Comparison of ENCODE assay signal across 9 cellular contexts in genomic region chr12:116861331-116861730, GRCh38. TPM values are rescaled to one million over a fixed set of nuclear protein-coding genes. Genes with fewer than 3 reads are reported as not detected.
DNase-seq lines count a peak whose midpoint lies in the region; ATAC-seq lines count a peak whose summit lies in the region.
"Had no signal": no experiment of that assay in that cellular context is flagged by ENCODE, and none has a peak within 500 bp of the region (broad histone marks: within the 10 kb centered on the region; RNA-seq: fewer than 3 reads in every experiment).

No MANE protein-coding gene starts in this region.

- H3K9me2 ChIP-seq in Karpas-422 (replicated peaks; ENCODE audit: insufficient read depth, low read length) = no peaks in the 10 kb centered on the region

- H3K4me2 ChIP-seq in Karpas-422 (ENCODE audit: low read depth, low read length, poor library complexity, severe bottlenecking) = peak overlapping the region; percentile 77

- H3K27ac ChIP-seq in Karpas-422 (ENCODE audit: low read length) = 0 out of 2 replicates have a peak overlapping the region, but pooled peaks have one; percentile 12
- H3K27ac ChIP-seq: C4-2B had no signal

- no peaks in the 10 kb centered on the region for H3K27me3 ChIP-seq in Karpas-422 (ENCODE audit: low read length)

- H2AFZ ChIP-seq in Karpas-422 (ENCODE audit: low read length) = no peak overlapping the region

- DNase-seq in NCI-H2029 (lab: John Stamatoyannopoulos, UW) (peak; percentile 52), NCI-H2029 treated with DMSO at 0.1 percent for 48 hours (lab: John Stamatoyannopoulos, UW) (no peak), Karpas-422 (peak; percentile 95), activated T-helper 1 cell treated with Interleukin-2 at 50 U/mL for 16 hours (ENCODE audit: low read depth) (peak; percentile 4), hypothalamus (lab: John Stamatoyannopoulos, UW) (peak in 44 of 51 donors; percentile 5 to 80 (median 45)), NK-92 (lab: John Stamatoyannopoulos, UW; ENCODE audit: unreplicated experiment) (no peak)
- DNase-seq in stimulated activated CD4-positive, alpha-beta T cell treated with anti-CD3 and anti-CD28 coated beads, Interleukin-1b, Interleukin-23, amount 100 ng/mL, for 48 hours = no peak

- ATAC-seq in GM21717 (IDR thresholded peaks at IDR 0.05; ENCODE audit: unreplicated experiment) = peak; percentile 69

- H4K20me1 ChIP-seq in Karpas-422 (ENCODE audit: insufficient read depth, low read depth, low read length) = no peaks in the 10 kb centered on the region

- peak overlapping the region; percentile 54 for H3K4me3 ChIP-seq in Karpas-422 (ENCODE audit: low read length)

- H3K36me3 ChIP-seq in Karpas-422 (ENCODE audit: insufficient read depth, low read length) = no peaks in the 10 kb centered on the region

- H3K4me1 ChIP-seq in Karpas-422 (ENCODE audit: low read length) = peaks cover 53% of the 10 kb centered on the region

- H3K9ac ChIP-seq in Karpas-422 (ENCODE audit: low read length) = peak overlapping the region; percentile 26

- no peaks in the 10 kb centered on the region for H3K79me2 ChIP-seq in Karpas-422 (ENCODE audit: low read length)

- H3K9me3 ChIP-seq in Karpas-422 (ENCODE audit: low read length) = no peaks in the 10 kb centered on the region

RNA-seq across cellular contexts. Expression of gene HRK, which starts 19.9 kb away (rescaled TPM):
- total RNA-seq in Karpas-422 (2014; rRNA removed; shearing (Covaris generic); ENCODE audit: low replicate concordance) = 0.94 and 1.2 TPM in 2 replicates

RNA-seq across cellular contexts. Expression of gene FBXW8, which starts 49.4 kb away (rescaled TPM):
- total RNA-seq in Karpas-422 (2014; rRNA removed; shearing (Covaris generic); ENCODE audit: low replicate concordance) = 34.8 TPM in 2 replicates

Comparison
In these comparisons a context has a peak if more than half of its experiments do, and no peak if none do; other contexts are left out.
1. DNase-seq: peak in NCI-H2029 (single experiment), Karpas-422 (single experiment), activated T-helper 1 cell treated with Interleukin-2 at 50 U/mL for 16 hours (single experiment) and hypothalamus (44 of 51); none in NCI-H2029 treated with DMSO at 0.1 percent for 48 hours (single experiment), NK-92 (single experiment) and stimulated activated CD4-positive, alpha-beta T cell treated with anti-CD3 and anti-CD28 coated beads, Interleukin-1b, Interleukin-23, amount 100 ng/mL, for 48 hours (single experiment).